Comparison of ENCODE assay signal across 13 cellular contexts in genomic region chr16:71873199-71873598, GRCh38.
"Had no signal": no experiment of that assay in that cellular context is flagged by ENCODE, and none has a peak within 500 bp of the region (broad histone marks: within the 10 kb centered on the region; RNA-seq: fewer than 3 reads in every experiment).

No MANE protein-coding gene starts in this region.

- DNase-seq: body of pancreas; central memory CD4-positive, alpha-beta T cell; cortex of kidney; effector CD8-positive, alpha-beta T cell; heart left ventricle; left colon; natural killer cell; nucleus accumbens; right cardiac atrium; transverse colon had no signal

- H3K4me3 Mint-ChIP-seq: natural killer cell; stimulated activated effector memory CD8-positive, alpha-beta T cell treated with anti-CD3 and anti-CD28 coated beads, Interleukin-12 subunit alpha, Interleukin-12 subunit beta, amount 100 ng/mL, for 72 hours had no signal

- H3K4me1 Mint-ChIP-seq: natural killer cell had no signal

- H3K9me3 ChIP-seq: body of pancreas, heart left ventricle, transverse colon had no signal

- ATAC-seq: body of pancreas, heart left ventricle, left colon, natural killer cell, right cardiac atrium, SK-N-SH treated with all-trans-retinoic acid at 6 μM for 48 hours had no signal

- H3K27ac Mint-ChIP-seq: natural killer cell; progenitor cell of endocrine pancreas; stimulated activated effector memory CD8-positive, alpha-beta T cell treated with anti-CD3 and anti-CD28 coated beads, Interleukin-12 subunit alpha, Interleukin-12 subunit beta, amount 100 ng/mL, for 72 hours had no signal

- H3K27me3 ChIP-seq: body of pancreas, heart left ventricle, transverse colon had no signal

- H3K9me3 Mint-ChIP-seq: natural killer cell; stimulated activated effector memory CD8-positive, alpha-beta T cell treated with anti-CD3 and anti-CD28 coated beads, Interleukin-12 subunit alpha, Interleukin-12 subunit beta, amount 100 ng/mL, for 72 hours had no signal

- H3K27ac ChIP-seq: body of pancreas, heart left ventricle, transverse colon had no signal

- H3K27me3 Mint-ChIP-seq: progenitor cell of endocrine pancreas had no signal
